1 cellular context compared by ENCODE assay signal in genomic region chr11:116043857-116044256, GRCh38.
TF ChIP-seq lines count a peak whose summit lies in the region.

No MANE protein-coding gene starts in this region.

TF ChIP-seq in GM23338, 12 proteins besides CTCF, POLR2A, EP300 and RAD21 (continued from another document):
- TF ChIP-seq, protein P1, sequence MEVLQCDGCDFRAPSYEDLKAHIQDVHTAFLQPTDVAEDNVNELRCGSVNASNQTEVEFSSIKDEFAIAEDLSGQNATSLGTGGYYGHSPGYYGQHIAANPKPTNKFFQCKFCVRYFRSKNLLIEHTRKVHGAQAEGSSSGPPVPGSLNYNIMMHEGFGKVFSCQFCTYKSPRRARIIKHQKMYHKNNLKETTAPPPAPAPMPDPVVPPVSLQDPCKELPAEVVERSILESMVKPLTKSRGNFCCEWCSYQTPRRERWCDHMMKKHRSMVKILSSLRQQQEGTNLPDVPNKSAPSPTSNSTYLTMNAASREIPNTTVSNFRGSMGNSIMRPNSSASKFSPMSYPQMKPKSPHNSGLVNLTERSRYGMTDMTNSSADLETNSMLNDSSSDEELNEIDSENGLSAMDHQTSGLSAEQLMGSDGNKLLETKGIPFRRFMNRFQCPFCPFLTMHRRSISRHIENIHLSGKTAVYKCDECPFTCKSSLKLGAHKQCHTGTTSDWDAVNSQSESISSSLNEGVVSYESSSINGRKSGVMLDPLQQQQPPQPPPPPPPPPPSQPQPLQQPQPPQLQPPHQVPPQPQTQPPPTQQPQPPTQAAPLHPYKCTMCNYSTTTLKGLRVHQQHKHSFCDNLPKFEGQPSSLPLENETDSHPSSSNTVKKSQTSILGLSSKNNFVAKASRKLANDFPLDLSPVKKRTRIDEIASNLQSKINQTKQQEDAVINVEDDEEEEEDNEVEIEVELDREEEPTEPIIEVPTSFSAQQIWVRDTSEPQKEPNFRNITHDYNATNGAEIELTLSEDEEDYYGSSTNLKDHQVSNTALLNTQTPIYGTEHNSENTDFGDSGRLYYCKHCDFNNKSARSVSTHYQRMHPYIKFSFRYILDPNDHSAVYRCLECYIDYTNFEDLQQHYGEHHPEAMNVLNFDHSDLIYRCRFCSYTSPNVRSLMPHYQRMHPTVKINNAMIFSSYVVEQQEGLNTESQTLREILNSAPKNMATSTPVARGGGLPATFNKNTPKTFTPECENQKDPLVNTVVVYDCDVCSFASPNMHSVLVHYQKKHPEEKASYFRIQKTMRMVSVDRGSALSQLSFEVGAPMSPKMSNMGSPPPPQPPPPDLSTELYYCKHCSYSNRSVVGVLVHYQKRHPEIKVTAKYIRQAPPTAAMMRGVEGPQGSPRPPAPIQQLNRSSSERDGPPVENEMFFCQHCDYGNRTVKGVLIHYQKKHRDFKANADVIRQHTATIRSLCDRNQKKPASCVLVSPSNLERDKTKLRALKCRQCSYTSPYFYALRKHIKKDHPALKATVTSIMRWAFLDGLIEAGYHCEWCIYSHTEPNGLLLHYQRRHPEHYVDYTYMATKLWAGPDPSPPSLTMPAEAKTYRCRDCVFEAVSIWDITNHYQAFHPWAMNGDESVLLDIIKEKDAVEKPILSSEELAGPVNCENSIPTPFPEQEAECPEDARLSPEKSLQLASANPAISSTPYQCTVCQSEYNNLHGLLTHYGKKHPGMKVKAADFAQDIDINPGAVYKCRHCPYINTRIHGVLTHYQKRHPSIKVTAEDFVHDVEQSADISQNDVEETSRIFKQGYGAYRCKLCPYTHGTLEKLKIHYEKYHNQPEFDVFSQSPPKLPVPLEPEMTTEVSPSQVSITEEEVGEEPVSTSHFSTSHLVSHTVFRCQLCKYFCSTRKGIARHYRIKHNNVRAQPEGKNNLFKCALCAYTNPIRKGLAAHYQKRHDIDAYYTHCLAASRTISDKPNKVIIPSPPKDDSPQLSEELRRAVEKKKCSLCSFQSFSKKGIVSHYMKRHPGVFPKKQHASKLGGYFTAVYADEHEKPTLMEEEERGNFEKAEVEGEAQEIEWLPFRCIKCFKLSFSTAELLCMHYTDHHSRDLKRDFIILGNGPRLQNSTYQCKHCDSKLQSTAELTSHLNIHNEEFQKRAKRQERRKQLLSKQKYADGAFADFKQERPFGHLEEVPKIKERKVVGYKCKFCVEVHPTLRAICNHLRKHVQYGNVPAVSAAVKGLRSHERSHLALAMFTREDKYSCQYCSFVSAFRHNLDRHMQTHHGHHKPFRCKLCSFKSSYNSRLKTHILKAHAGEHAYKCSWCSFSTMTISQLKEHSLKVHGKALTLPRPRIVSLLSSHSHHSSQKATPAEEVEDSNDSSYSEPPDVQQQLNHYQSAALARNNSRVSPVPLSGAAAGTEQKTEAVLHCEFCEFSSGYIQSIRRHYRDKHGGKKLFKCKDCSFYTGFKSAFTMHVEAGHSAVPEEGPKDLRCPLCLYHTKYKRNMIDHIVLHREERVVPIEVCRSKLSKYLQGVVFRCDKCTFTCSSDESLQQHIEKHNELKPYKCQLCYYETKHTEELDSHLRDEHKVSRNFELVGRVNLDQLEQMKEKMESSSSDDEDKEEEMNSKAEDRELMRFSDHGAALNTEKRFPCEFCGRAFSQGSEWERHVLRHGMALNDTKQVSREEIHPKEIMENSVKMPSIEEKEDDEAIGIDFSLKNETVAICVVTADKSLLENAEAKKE (CRISPR knock-in tag; IDR thresholded peaks at IDR 0.05): no peak
- no peak for TF ChIP-seq ZNF331 (CRISPR knock-in tag; IDR thresholded peaks at IDR 0.05; ENCODE audit: low read depth)
- TF ChIP-seq JUNB (IDR thresholded peaks at IDR 0.05; ENCODE audit: unreplicated experiment): no peak
- no peak for TF ChIP-seq ETS1 (IDR thresholded peaks at IDR 0.05)
- no peak for TF ChIP-seq EZH2phosphoT487 (IDR thresholded peaks at IDR 0.05; ENCODE audit: unreplicated experiment)
- TF ChIP-seq POLR2AphosphoS5 (IDR thresholded peaks at IDR 0.05; ENCODE audit: low read depth): no peak
- TF ChIP-seq NANOG (IDR thresholded peaks at IDR 0.05; ENCODE audit: borderline replicate concordance): no peak
- no peak for TF ChIP-seq EZH2 (IDR thresholded peaks at IDR 0.05; ENCODE audit: low read depth, unreplicated experiment)
